ENCODE assay signal across 9 cellular contexts in genomic region chr19:11243798-11244169, GRCh38. TPM values are rescaled to one million over a fixed set of nuclear protein-coding genes. Genes with fewer than 3 reads are reported as not detected.
DNase-seq lines count a peak whose midpoint lies in the region; ATAC-seq, FAIRE-seq and TF ChIP-seq lines count a peak whose summit lies in the region.
"Had no signal": no experiment of that assay in that cellular context is flagged by ENCODE, and none has a peak within 500 bp of the region (broad histone marks: within the 10 kb centered on the region; RNA-seq: fewer than 3 reads in every experiment).

No MANE protein-coding gene starts in this region.

- POLR2A ChIA-PET in activated B cell treated with CpG ODN at 0.5 μM for 24 hours (lab: Charles Lee): no interaction called here

- H3K36me3 ChIP-seq in HUES48 (ENCODE audit: control insufficient read depth, insufficient read depth, low read length) (peaks cover 47% of the 10 kb centered on the region), kidney (ENCODE audit: control insufficient read depth in 1 of 2, insufficient read depth in 2 of 2, low read length in 2 of 2) (peaks cover 9 to 21% of the 10 kb centered on the region in 2 donors), skeletal muscle tissue (ENCODE audit: control insufficient read depth in 3 of 3, insufficient read depth in 3 of 3, low read length in 3 of 3) (peaks cover 0 to 23% (median 6%) of the 10 kb centered on the region in 3 donors)

- intact Hi-C loops in activated B cell treated with CpG ODN at 0.5 μM for 24 hours (cut with micrococcal nuclease): loop anchor here (1.0 to 2.0 kb wide), 4 partner anchors 17 to 239 kb away; no protein-coding TSS in a partner anchor
- intact Hi-C loops in kidney (cut with DNase I): no loop called here
- intact Hi-C loops in activated CD4-positive, alpha-beta T cell treated with anti-CD3 and anti-CD28 coated beads, Interleukin-2, amount 10 ng/mL, durations not matched to agents 24 days and 14 days (cut with micrococcal nuclease): no loop called here

- TF ChIP-seq CTCF in activated B cell treated with CpG ODN at 0.5 μM for 24 hours (IDR thresholded peaks at IDR 0.05): no peak
- no peak for TF ChIP-seq CTCF in kidney (IDR thresholded peaks at IDR 0.05; ENCODE audit: borderline replicate concordance, extremely low read depth, insufficient read depth)

- no peaks in the 10 kb centered on the region for H3K27me3 ChIP-seq in HUES48 (ENCODE audit: control insufficient read depth, insufficient read depth, low read length)
- no peaks in the 10 kb centered on the region for H3K27me3 ChIP-seq in skeletal muscle tissue (ENCODE audit: control insufficient read depth in 3 of 3, insufficient read depth in 3 of 3, low read length in 3 of 3)

- no peak overlapping the region for H3K27ac ChIP-seq in HUES48 (ENCODE audit: low read depth, low read length)
- H3K27ac ChIP-seq in kidney (ENCODE audit: low read depth in 2 of 2, low read length in 2 of 2): peak overlapping the region; percentile 43 to 48
- no peak overlapping the region for H3K27ac ChIP-seq in skeletal muscle tissue (ENCODE audit: low read depth, low read length)

- H3K27ac Mint-ChIP-seq in activated B cell treated with CpG ODN at 0.5 μM for 24 hours: no peak overlapping the region
- no peak overlapping the region for H3K27ac Mint-ChIP-seq in activated CD4-positive, alpha-beta T cell treated with anti-CD3 and anti-CD28 coated beads, Interleukin-2, amount 10 ng/mL, durations not matched to agents 24 days and 14 days

- no peak for FAIRE-seq in kidney (lab: Jason Lieb, UNC)

- H3K9me3 ChIP-seq in HUES48 (ENCODE audit: control insufficient read depth, insufficient read depth, low read length) (no peaks in the 10 kb centered on the region), kidney (ENCODE audit: control insufficient read depth in 1 of 2, low read length in 2 of 2) (no peaks in the 10 kb centered on the region), skeletal muscle tissue (ENCODE audit: control insufficient read depth in 3 of 3, low read length in 3 of 3) (peaks cover 2 to 10% (median 3%) of the 10 kb centered on the region in 3 donors)

- H3K4me3 ChIP-seq in HUES48 (ENCODE audit: low read depth, low read length) (peak overlapping the region; percentile 7; the same call in 1 of the 2 replicates), kidney (ENCODE audit: low read length in 2 of 2) (no peak overlapping the region), skeletal muscle tissue (ENCODE audit: low read length in 3 of 3) (peak overlapping the region; percentile 29 to 35 (median 30))

- CTCF ChIA-PET in activated B cell treated with CpG ODN at 0.5 μM for 24 hours (lab: Charles Lee): interaction anchor here (0.6 to 1.3 kb wide), 5 partner anchors 9 to 290 kb away, joined by 3 to 6 read pairs (median 3); no protein-coding TSS in a partner anchor

- H3K36me3 Mint-ChIP-seq in activated B cell treated with CpG ODN at 0.5 μM for 24 hours (ENCODE audit: low read depth): no peaks in the 10 kb centered on the region
- H3K36me3 Mint-ChIP-seq in activated CD4-positive, alpha-beta T cell treated with anti-CD3 and anti-CD28 coated beads, Interleukin-2, amount 10 ng/mL, durations not matched to agents 24 days and 14 days (ENCODE audit: low read depth): no peaks in the 10 kb centered on the region

- H3K9ac ChIP-seq in HUES48 (ENCODE audit: low read depth, low read length) (no peak overlapping the region), kidney (ENCODE audit: low read length in 2 of 2) (peak overlapping the region in 1 of 2 donors; percentile 9), skeletal muscle tissue (ENCODE audit: low read depth in 1 of 3, low read length in 3 of 3) (peak overlapping the region in 1 of 3 donors; percentile 40)

- DNase-seq in activated B cell treated with CpG ODN at 0.5 μM for 24 hours: no peak
- no peak for DNase-seq in kidney
- no peak for DNase-seq in NCI-H69 (lab: John Stamatoyannopoulos, UW)
- no peak for DNase-seq in activated CD4-positive, alpha-beta T cell treated with anti-CD3 and anti-CD28 coated beads, Interleukin-2, amount 10 ng/mL, durations not matched to agents 24 days and 14 days

- H3K4me1 Mint-ChIP-seq in activated B cell treated with CpG ODN at 0.5 μM for 24 hours: peaks cover 6% of the 10 kb centered on the region
- no peaks in the 10 kb centered on the region for H3K4me1 Mint-ChIP-seq in activated CD4-positive, alpha-beta T cell treated with anti-CD3 and anti-CD28 coated beads, Interleukin-2, amount 10 ng/mL, durations not matched to agents 24 days and 14 days

- H3K9me3 Mint-ChIP-seq in activated B cell treated with CpG ODN at 0.5 μM for 24 hours: peaks cover 3% of the 10 kb centered on the region
- H3K9me3 Mint-ChIP-seq in activated CD4-positive, alpha-beta T cell treated with anti-CD3 and anti-CD28 coated beads, Interleukin-2, amount 10 ng/mL, durations not matched to agents 24 days and 14 days: peaks cover 4% of the 10 kb centered on the region
- H3K9me3 Mint-ChIP-seq: neural crest cell had no signal

- ATAC-seq in activated B cell treated with CpG ODN at 0.5 μM for 24 hours (ENCODE audit: low read depth) (no peak), HG02884 (IDR thresholded peaks at IDR 0.05; ENCODE audit: unreplicated experiment) (no peak)

- peak overlapping the region; percentile 15 for H3K4me3 Mint-ChIP-seq in activated B cell treated with CpG ODN at 0.5 μM for 24 hours
- H3K4me3 Mint-ChIP-seq in activated CD4-positive, alpha-beta T cell treated with anti-CD3 and anti-CD28 coated beads, Interleukin-2, amount 10 ng/mL, durations not matched to agents 24 days and 14 days: no peak overlapping the region
- H3K4me3 Mint-ChIP-seq: neural crest cell had no signal

- peaks cover 2% of the 10 kb centered on the region for H3K27me3 Mint-ChIP-seq in activated B cell treated with CpG ODN at 0.5 μM for 24 hours
- H3K27me3 Mint-ChIP-seq in activated CD4-positive, alpha-beta T cell treated with anti-CD3 and anti-CD28 coated beads, Interleukin-2, amount 10 ng/mL, durations not matched to agents 24 days and 14 days: peaks cover 2% of the 10 kb centered on the region

- H3K4me1 ChIP-seq in HUES48 (ENCODE audit: control insufficient read depth, insufficient read depth, low read length): no peaks in the 10 kb centered on the region
- H3K4me1 ChIP-seq in kidney (ENCODE audit: control insufficient read depth in 1 of 2, insufficient read depth in 1 of 2, low read depth in 1 of 2, low read length in 2 of 2): peaks cover 0 to 7% of the 10 kb centered on the region in 2 donors
- peaks cover 7 to 23% (median 11%) of the 10 kb centered on the region in 3 donors for H3K4me1 ChIP-seq in skeletal muscle tissue (ENCODE audit: control insufficient read depth in 3 of 3, insufficient read depth in 3 of 3, low read length in 3 of 3)

RNA-seq across cellular contexts. Expression of gene ANGPTL8, which starts 4.4 kb away (rescaled TPM):
- not detected in 2 replicates for total RNA-seq in activated B cell treated with CpG ODN at 0.5 μM for 24 hours
- total RNA-seq in kidney: 1.9 TPM
- polyA plus RNA-seq in kidney (ENCODE audit: insufficient read depth, low read depth, low replicate concordance): 1.3 TPM
- total RNA-seq in skeletal muscle tissue: 3.1 TPM
- total RNA-seq in activated CD4-positive, alpha-beta T cell treated with anti-CD3 and anti-CD28 coated beads, Interleukin-2, amount 10 ng/mL, durations not matched to agents 24 days and 14 days: not detected in 2 replicates
- total RNA-seq: H4, neural crest cell had no signal

RNA-seq across cellular contexts. Expression of gene DOCK6, which starts 18.5 kb away (rescaled TPM):
- 7.7 and 9.6 TPM in 2 replicates for total RNA-seq in activated B cell treated with CpG ODN at 0.5 μM for 24 hours
- 112 TPM for total RNA-seq in kidney
- polyA plus RNA-seq in kidney (ENCODE audit: insufficient read depth, low read depth, low replicate concordance): 45.8 TPM
- 16.2 TPM for total RNA-seq in skeletal muscle tissue
- total RNA-seq in activated CD4-positive, alpha-beta T cell treated with anti-CD3 and anti-CD28 coated beads, Interleukin-2, amount 10 ng/mL, durations not matched to agents 24 days and 14 days: 1.2 and 2.2 TPM in 2 replicates

RNA-seq across cellular contexts. Expression of gene KANK2, which starts 46.4 kb away (rescaled TPM):
- total RNA-seq in activated B cell treated with CpG ODN at 0.5 μM for 24 hours (2.3 and 3.3 TPM in 2 replicates), kidney (119 TPM), skeletal muscle tissue (53.2 TPM)
- 37.5 TPM for polyA plus RNA-seq in kidney (ENCODE audit: insufficient read depth, low read depth, low replicate concordance)
- 3.0 and 3.3 TPM in 2 replicates for total RNA-seq in activated CD4-positive, alpha-beta T cell treated with anti-CD3 and anti-CD28 coated beads, Interleukin-2, amount 10 ng/mL, durations not matched to agents 24 days and 14 days

RNA-seq across cellular contexts. Expression of gene TSPAN16, which starts 52.2 kb away (rescaled TPM):
- not detected in 2 replicates for total RNA-seq in activated B cell treated with CpG ODN at 0.5 μM for 24 hours
- not detected for total RNA-seq in kidney
- not detected for polyA plus RNA-seq in kidney (ENCODE audit: insufficient read depth, low read depth, low replicate concordance)
- not detected for total RNA-seq in skeletal muscle tissue
- not detected in 2 replicates for total RNA-seq in activated CD4-positive, alpha-beta T cell treated with anti-CD3 and anti-CD28 coated beads, Interleukin-2, amount 10 ng/mL, durations not matched to agents 24 days and 14 days
- total RNA-seq: H4, neural crest cell had no signal

Comparison
In these comparisons a context has a peak if more than half of its experiments do, and no peak if none do; other contexts are left out.
1. H3K27ac ChIP-seq: peak in kidney (2 of 2); none in HUES48 (single experiment) and skeletal muscle tissue (single experiment).
2. H3K4me3 ChIP-seq: peak in HUES48 (single experiment) and skeletal muscle tissue (3 of 3); none in kidney (0 of 2).
3. RNA of gene KANK2, which starts 46.4 kb away (total RNA-seq): 119 TPM in kidney (single experiment) and 53.2 TPM in skeletal muscle tissue (single experiment); 2.3 to 3.3 TPM in activated B cell treated with CpG ODN at 0.5 μM for 24 hours and 3.0 to 3.3 TPM in activated CD4-positive, alpha-beta T cell treated with anti-CD3 and anti-CD28 coated beads, Interleukin-2, amount 10 ng/mL, durations not matched to agents 24 days and 14 days; every median in the first group is over 10 times any median in the second.